30 cellular contexts compared by ENCODE assay signal in the genomic region with DNA sequence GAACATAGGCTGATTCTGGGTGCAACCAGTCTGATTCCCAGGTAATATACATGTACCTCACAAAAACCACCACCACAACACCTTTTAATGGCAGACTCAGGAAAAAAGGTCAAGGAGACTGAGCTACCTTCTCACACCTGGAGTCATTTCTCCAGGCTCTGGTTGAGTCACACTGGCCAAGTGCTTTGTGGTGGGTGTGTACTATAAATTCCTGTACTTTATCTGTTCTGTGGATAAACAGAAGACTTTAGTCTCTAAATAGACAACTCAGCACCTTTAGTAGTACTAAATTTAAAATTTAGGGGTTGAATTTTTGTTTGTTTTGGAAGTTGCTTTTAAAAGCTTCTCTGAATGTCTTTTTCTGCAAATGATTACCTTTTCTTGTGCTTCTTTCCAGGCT. TPM values are rescaled to one million over a fixed set of nuclear protein-coding genes. Genes with fewer than 3 reads are reported as not detected.
DNase-seq lines count a peak whose midpoint lies in the region; ATAC-seq and TF ChIP-seq lines count a peak whose summit lies in the region.
"Had no signal": no experiment of that assay in that cellular context is flagged by ENCODE, and none has a peak within 500 bp of the region (broad histone marks: within the 10 kb centered on the region; RNA-seq: fewer than 3 reads in every experiment).

No MANE protein-coding gene starts in this region.

- H3K4me3 ChIP-seq in hepatocyte, result no peak overlapping the region
- H3K4me3 ChIP-seq: A549, spleen, thyroid gland had no signal

- H3K9me2 ChIP-seq in hepatocyte (replicated peaks; ENCODE audit: insufficient read depth), result no peaks in the 10 kb centered on the region

- H3K9me3 Mint-ChIP-seq in activated naive CD4-positive, alpha-beta T cell treated with anti-CD3 and anti-CD28 coated beads, Interleukin-2, amount 50 U/mL, for 24 hours, result no peaks in the 10 kb centered on the region
- no peaks in the 10 kb centered on the region for H3K9me3 Mint-ChIP-seq in activated naive CD4-positive, alpha-beta T cell treated with anti-CD3 and anti-CD28 coated beads for 36 hours
- H3K9me3 Mint-ChIP-seq in T-cell, result no peaks in the 10 kb centered on the region
- H3K9me3 Mint-ChIP-seq in naive thymus-derived CD8-positive, alpha-beta T cell, result no peaks in the 10 kb centered on the region
- H3K9me3 Mint-ChIP-seq: brain had no signal

- no peak overlapping the region for H3K4me3 Mint-ChIP-seq in activated naive CD4-positive, alpha-beta T cell treated with anti-CD3 and anti-CD28 coated beads, Interleukin-2, amount 50 U/mL, for 24 hours
- H3K4me3 Mint-ChIP-seq in activated naive CD4-positive, alpha-beta T cell treated with anti-CD3 and anti-CD28 coated beads for 36 hours, result no peak overlapping the region
- no peak overlapping the region for H3K4me3 Mint-ChIP-seq in T-cell
- no peak overlapping the region for H3K4me3 Mint-ChIP-seq in naive thymus-derived CD8-positive, alpha-beta T cell
- H3K4me3 Mint-ChIP-seq: brain had no signal

- peak overlapping the region; percentile 11 for H3K27ac ChIP-seq in hepatocyte
- H3K27ac ChIP-seq: A549, HL-60, KMS-11, spleen, thyroid gland had no signal

- no peaks in the 10 kb centered on the region for H3K27me3 Mint-ChIP-seq in activated naive CD4-positive, alpha-beta T cell treated with anti-CD3 and anti-CD28 coated beads, Interleukin-2, amount 50 U/mL, for 24 hours
- H3K27me3 Mint-ChIP-seq in activated naive CD4-positive, alpha-beta T cell treated with anti-CD3 and anti-CD28 coated beads for 36 hours (ENCODE audit: low read depth), result no peaks in the 10 kb centered on the region
- no peaks in the 10 kb centered on the region for H3K27me3 Mint-ChIP-seq in T-cell
- H3K27me3 Mint-ChIP-seq in naive thymus-derived CD8-positive, alpha-beta T cell, result no peaks in the 10 kb centered on the region
- H3K27me3 Mint-ChIP-seq: brain had no signal

- TF ChIP-seq CTCF in hepatocyte (IDR thresholded peaks at IDR 0.05; ENCODE audit: poor library complexity), result no peak

- DNase-seq in activated naive CD4-positive, alpha-beta T cell treated with anti-CD3 and anti-CD28 coated beads for 36 hours, result no peak
- DNase-seq in T-cell (no peak), hepatocyte (ENCODE audit: low spot score) (peak; percentile 32)
- DNase-seq in naive thymus-derived CD8-positive, alpha-beta T cell, result no peak
- DNase-seq: activated CD4-positive, alpha-beta T cell treated with anti-CD3 and anti-CD28 coated beads for 4 hours; activated gamma-delta T cell treated with Interleukin-2 at 50 U/mL for 16 hours; activated T-cell treated with anti-CD3 and anti-CD28 coated beads, Interleukin-2, amount 50 U/mL, for 1 hour; COR-L47; DMS53; H7; hippocampal formation; mesendoderm; NCI-H1417 treated with DMSO at 0.1 percent for 48 hours; NCI-H2081; NCI-H2227 treated with DMSO at 0.1 percent for 48 hours; NCI-H526 treated with DMSO at 0.1 percent for 48 hours; right cardiac atrium; SIG-M5; spleen; T-helper 9 cell; thyroid gland had no signal

- POLR2A ChIA-PET in T-cell (lab: Charles Lee), result no interaction called here
- POLR2A ChIA-PET in naive thymus-derived CD8-positive, alpha-beta T cell (lab: Charles Lee), result no interaction called here

- peaks cover 7% of the 10 kb centered on the region for H3K4me1 Mint-ChIP-seq in activated naive CD4-positive, alpha-beta T cell treated with anti-CD3 and anti-CD28 coated beads, Interleukin-2, amount 50 U/mL, for 24 hours
- peaks cover 10% of the 10 kb centered on the region for H3K4me1 Mint-ChIP-seq in activated naive CD4-positive, alpha-beta T cell treated with anti-CD3 and anti-CD28 coated beads for 36 hours (ENCODE audit: low read depth)
- H3K4me1 Mint-ChIP-seq in T-cell, result peaks cover 0 to 3% (median 2%) of the 10 kb centered on the region in 3 donors
- H3K4me1 Mint-ChIP-seq in naive thymus-derived CD8-positive, alpha-beta T cell, result peaks cover 0 to 5% (median 2%) of the 10 kb centered on the region in 4 donors
- H3K4me1 Mint-ChIP-seq: brain had no signal

- intact Hi-C loops in activated naive CD4-positive, alpha-beta T cell treated with anti-CD3 and anti-CD28 coated beads for 36 hours (cut with micrococcal nuclease), result no loop called here

- peaks cover 11% of the 10 kb centered on the region for H3K36me3 Mint-ChIP-seq in activated naive CD4-positive, alpha-beta T cell treated with anti-CD3 and anti-CD28 coated beads, Interleukin-2, amount 50 U/mL, for 24 hours
- peaks cover 25% of the 10 kb centered on the region for H3K36me3 Mint-ChIP-seq in activated naive CD4-positive, alpha-beta T cell treated with anti-CD3 and anti-CD28 coated beads for 36 hours (ENCODE audit: low read depth)
- H3K36me3 Mint-ChIP-seq in T-cell, result peaks cover 47% of the 10 kb centered on the region
- H3K36me3 Mint-ChIP-seq in naive thymus-derived CD8-positive, alpha-beta T cell, result peaks cover 4 to 83% (median 19%) of the 10 kb centered on the region in 3 donors

- H4K20me1 ChIP-seq in hepatocyte (ENCODE audit: insufficient read depth, poor library complexity, severe bottlenecking), result no peaks in the 10 kb centered on the region

- CTCF ChIA-PET in activated naive CD4-positive, alpha-beta T cell treated with anti-CD3 and anti-CD28 coated beads for 36 hours (lab: Charles Lee), result interaction anchor here (0.8 to 2.2 kb wide), 4 partner anchors 23 to 51 kb away, joined by 3 to 10 read pairs (median 4); no protein-coding TSS in a partner anchor
- CTCF ChIA-PET in T-cell (lab: Charles Lee), result no interaction called here

- H2AFZ ChIP-seq in hepatocyte, result no peak overlapping the region

- H3K9me3 ChIP-seq in hepatocyte (ENCODE audit: low read depth), result no peaks in the 10 kb centered on the region
- H3K9me3 ChIP-seq: A549, spleen, thyroid gland had no signal

- peaks cover 7% of the 10 kb centered on the region for H3K4me1 ChIP-seq in hepatocyte (ENCODE audit: insufficient read depth)
- H3K4me1 ChIP-seq: A549, spleen, thyroid gland had no signal

- H3K27ac Mint-ChIP-seq in activated naive CD4-positive, alpha-beta T cell treated with anti-CD3 and anti-CD28 coated beads, Interleukin-2, amount 50 U/mL, for 24 hours, result peak overlapping the region; percentile 4
- no peak overlapping the region for H3K27ac Mint-ChIP-seq in activated naive CD4-positive, alpha-beta T cell treated with anti-CD3 and anti-CD28 coated beads for 36 hours
- peak overlapping the region; percentile 31 to 62 for H3K27ac Mint-ChIP-seq in T-cell
- peak overlapping the region in 6 of 10 donors; percentile 6 to 69 (median 46) for H3K27ac Mint-ChIP-seq in naive thymus-derived CD8-positive, alpha-beta T cell
- H3K27ac Mint-ChIP-seq: brain had no signal

- H3K4me2 ChIP-seq in hepatocyte, result no peak overlapping the region
- H3K4me2 ChIP-seq: A549, KMS-11 had no signal

- peaks cover 3% of the 10 kb centered on the region for H3K36me3 ChIP-seq in hepatocyte (replicated peaks; ENCODE audit: insufficient read depth, low read depth)

- no peaks in the 10 kb centered on the region for H3K79me2 ChIP-seq in hepatocyte

- ATAC-seq in T-cell (replicated peaks in 1 of 4), result no peak
- no peak for ATAC-seq in naive thymus-derived CD8-positive, alpha-beta T cell
- no peak for ATAC-seq in HG02852 (IDR thresholded peaks at IDR 0.05; ENCODE audit: unreplicated experiment)
- no peak for ATAC-seq in GM19397 (IDR thresholded peaks at IDR 0.05; ENCODE audit: unreplicated experiment)
- ATAC-seq in GM21423 (IDR thresholded peaks at IDR 0.05; ENCODE audit: unreplicated experiment), result no peak
- ATAC-seq: A549, Panc1, right cardiac atrium had no signal

- no peaks in the 10 kb centered on the region for H3K27me3 ChIP-seq in hepatocyte
- H3K27me3 ChIP-seq: spleen, thyroid gland had no signal

RNA-seq across cellular contexts. Expression of gene TOP2B, which starts 46.7 kb away (rescaled TPM):
- 100 to 1,000 TPM; 113 to 114 TPM for total RNA-seq in activated naive CD4-positive, alpha-beta T cell treated with anti-CD3 and anti-CD28 coated beads for 36 hours
- total RNA-seq in T-cell, result 100 to 1,000 TPM; 121 to 138 (median 130) TPM
- total RNA-seq in hepatocyte, result 96.5 and 109 TPM in 2 replicates
- 48.4 and 49.5 TPM in 2 replicates for polyA plus RNA-seq in hepatocyte
- total RNA-seq in naive thymus-derived CD8-positive, alpha-beta T cell, result 100 to 1,000 TPM; 187 to 199 TPM
- polyA plus RNA-seq in naive thymus-derived CD8-positive, alpha-beta T cell, result 100 to 1,000 TPM in 1 of 3 donors, 10 to 100 TPM in 2; 65.7 to 122 (median 79.4) TPM
